In the genomic region with DNA sequence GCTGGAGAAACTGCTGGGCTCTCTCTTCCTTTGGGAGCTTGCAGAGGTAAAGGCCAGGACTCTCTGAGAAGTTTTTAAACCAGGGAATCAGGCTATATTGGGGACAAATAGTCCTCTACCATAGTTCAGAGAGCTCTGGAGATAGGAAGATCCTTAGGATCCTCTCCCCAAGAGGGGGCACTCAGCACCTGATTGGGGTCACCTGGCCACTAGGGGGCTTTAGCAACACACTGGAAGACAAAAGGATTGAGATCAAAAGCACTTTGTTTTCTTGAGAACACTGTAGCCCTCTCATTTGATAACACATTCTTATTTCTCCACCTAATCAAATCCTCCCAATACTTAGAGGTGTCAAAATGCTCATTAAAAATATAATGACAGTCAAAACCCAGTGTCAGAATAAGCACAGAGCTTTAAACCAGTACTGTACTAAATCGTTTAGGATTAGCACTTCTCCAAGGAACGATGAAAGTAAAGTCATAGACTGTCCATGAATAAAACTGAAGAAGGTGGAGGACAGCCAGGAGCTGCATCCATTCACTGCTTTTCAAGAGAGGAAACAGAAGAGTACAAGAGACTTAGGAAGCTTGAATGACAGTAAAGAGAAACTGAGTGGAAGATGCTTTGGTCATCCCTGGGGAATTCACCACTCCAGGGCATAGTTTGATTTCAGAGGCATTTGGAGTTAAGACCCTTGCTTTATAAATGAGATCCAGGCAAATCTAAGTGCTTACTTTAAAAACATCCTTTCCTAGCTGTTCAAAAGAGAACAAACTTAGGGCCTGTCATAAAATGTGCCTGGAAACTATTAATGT, we compare ENCODE assay signal across 8 cellular contexts. TPM values are rescaled to one million over a fixed set of nuclear protein-coding genes. Genes with fewer than 3 reads are reported as not detected.
DNase-seq lines count a peak whose midpoint lies in the region; ATAC-seq and TF ChIP-seq lines count a peak whose summit lies in the region.

No MANE protein-coding gene starts in this region.

- CTCF ChIA-PET in GM10248 (lab: Yijun Ruan, JAX): interaction anchor here (0.7 to 3.8 kb wide), 16 partner anchors 9 to 462 kb away, joined by 3 to 29 read pairs (median 5); no protein-coding TSS in a partner anchor

- in situ Hi-C loops in ACHN (cut with HindIII; ENCODE audit: low pct_ligation_motif_present, low pct_unique_long_range_greater_than_20kb, low sequenced_read_pairs): no loop called here

- ATAC-seq in foreskin keratinocyte: peak; percentile 39
- ATAC-seq in HG02870 (IDR thresholded peaks at IDR 0.05; ENCODE audit: unreplicated experiment): no peak
- no peak for ATAC-seq in HG02678 (IDR thresholded peaks at IDR 0.05; ENCODE audit: unreplicated experiment)

- H3K4me1 ChIP-seq in foreskin keratinocyte: no peaks in the 10 kb centered on the region

- DNase-seq in ACHN: peak; percentile 16
- DNase-seq in GM10248 (ENCODE audit: extremely low spot score): peak; percentile 29
- DNase-seq in RPMI8226: peak; percentile 33
- peak in 1 of 2 donors; percentile 22 for DNase-seq in foreskin keratinocyte
- no peak for DNase-seq in head of caudate nucleus
- DNase-seq in occipital lobe (lab: John Stamatoyannopoulos, UW): no peak

- H3K27ac ChIP-seq in foreskin keratinocyte: no peak overlapping the region

- H3K27me3 ChIP-seq in foreskin keratinocyte: no peaks in the 10 kb centered on the region

- POLR2A ChIA-PET in GM10248 (lab: Yijun Ruan, JAX): no interaction called here

- intact Hi-C loops in head of caudate nucleus (cut with DNase I): no loop called here

- TF ChIP-seq CTCF in GM10248 (IDR thresholded peaks at IDR 0.05; ENCODE audit: control extremely low read depth, extremely low read depth, low read depth, missing control alignments) (peak; percentile 61), foreskin keratinocyte (conservative IDR thresholded peaks at IDR 0.05) (peak; percentile 76)

RNA-seq across cellular contexts. Expression of a gene that starts 26.5 kb away (rescaled TPM):
- total RNA-seq in foreskin keratinocyte (8.6 and 13.7 TPM in 2 replicates), occipital lobe (1.2 TPM)
- 9.7 and 13.4 TPM in 2 replicates for polyA plus RNA-seq in foreskin keratinocyte

Comparison
In these comparisons a context has a peak if more than half of its experiments do, and no peak if none do; other contexts are left out.
1. DNase-seq: peak in ACHN (single experiment), GM10248 (single experiment) and RPMI8226 (single experiment); none in head of caudate nucleus (0 of 42) and occipital lobe (single experiment).